9 cellular contexts compared by ENCODE assay signal in genomic region chr4:10114607-10115006, GRCh38. TPM values are rescaled to one million over a fixed set of nuclear protein-coding genes. Genes with fewer than 3 reads are reported as not detected.
DNase-seq lines count a peak whose midpoint lies in the region; ATAC-seq and TF ChIP-seq lines count a peak whose summit lies in the region.
"Had no signal": no experiment of that assay in that cellular context is flagged by ENCODE, and none has a peak within 500 bp of the region (broad histone marks: within the 10 kb centered on the region; RNA-seq: fewer than 3 reads in every experiment).

No MANE protein-coding gene starts in this region.

- no TSS peak for BruUV-seq in PC-3 (replicated peaks; lab: Mats Ljungman, UMichigan)

- WGBS in prostate gland = 73% methylated on average over 7 of the region's 7 CpGs

- CTCF ChIA-PET in PC-3 (lab: Charles Lee) = no interaction called here

- no peaks in the 10 kb centered on the region for H3F3A ChIP-seq in PC-3 (ENCODE audit: low read length, unreplicated experiment)

- in situ Hi-C loops in KBM-7 (cut with MboI; ENCODE audit: low pct_unique_long_range_greater_than_20kb, low sequenced_read_pairs) = no loop called here

- peak overlapping the region; percentile 94 for H3K27ac Mint-ChIP-seq in effector memory CD8-positive, alpha-beta T cell

- no peaks in the 10 kb centered on the region for H3K9me3 ChIP-seq in BLaER1 treated with 17β-estradiol and CSF1 and Interleukin-3, amounts not matched to agents 10 nM and 100 nM (replicated peaks in 1 of 11)
- no peaks in the 10 kb centered on the region for H3K9me3 ChIP-seq in PC-3 (ENCODE audit: low read length)
- no peaks in the 10 kb centered on the region for H3K9me3 ChIP-seq in neutrophil
- no peaks in the 10 kb centered on the region for H3K9me3 ChIP-seq in prostate gland

- H3K36me3 Mint-ChIP-seq in effector memory CD8-positive, alpha-beta T cell (ENCODE audit: insufficient read depth) = peaks cover 80% of the 10 kb centered on the region

- peaks cover 72 to 89% (median 83%) of the 10 kb centered on the region in 10 experiments for H3K4me1 ChIP-seq in BLaER1 treated with 17β-estradiol and CSF1 and Interleukin-3, amounts not matched to agents 10 nM and 100 nM
- peaks cover 31% of the 10 kb centered on the region for H3K4me1 ChIP-seq in PC-3 (ENCODE audit: insufficient read depth, low read length)
- H3K4me1 ChIP-seq in neutrophil (ENCODE audit: control insufficient read depth in 1 of 2, insufficient read depth in 1 of 2, low read depth in 1 of 2, low read length in 1 of 2) = peaks cover 55 to 70% of the 10 kb centered on the region in 2 experiments
- peaks cover 17% of the 10 kb centered on the region for H3K4me1 ChIP-seq in prostate gland (replicated peaks)

- TF ChIP-seq CTCF in PC-3 (conservative IDR thresholded peaks at IDR 0.05; ENCODE audit: low read depth, low read length) (no peak), neutrophil (IDR thresholded peaks at IDR 0.05) (no peak), prostate gland (IDR thresholded peaks at IDR 0.05) (no peak)

- peak overlapping the region; percentile 74 to 96 (median 90); a peak in 17 of 20 replicates for H3K4me3 ChIP-seq in BLaER1 treated with 17β-estradiol and CSF1 and Interleukin-3, amounts not matched to agents 10 nM and 100 nM
- peak overlapping the region; percentile 80 for H3K4me3 ChIP-seq in PC-3 (ENCODE audit: low read length)
- H3K4me3 ChIP-seq in neutrophil (ENCODE audit: low read depth in 1 of 2, low read length in 1 of 2) = peak overlapping the region; percentile 78 to 91
- H3K4me3 ChIP-seq in prostate gland = peak overlapping the region in 1 of 2 donors; percentile 78

- DNase-seq in PC-3 (no peak), KBM-7 (no peak), prostate gland (ENCODE audit: low spot score) (no peak)
- DNase-seq in effector memory CD8-positive, alpha-beta T cell = no peak
- DNase-seq: NCI-H1417 treated with DMSO at 0.1 percent for 48 hours had no signal

- H3K27me3 ChIP-seq in BLaER1 treated with 17β-estradiol and CSF1 and Interleukin-3, amounts not matched to agents 10 nM and 100 nM = no peaks in the 10 kb centered on the region
- H3K27me3 ChIP-seq in PC-3 (ENCODE audit: low read length) (no peaks in the 10 kb centered on the region), neutrophil (no peaks in the 10 kb centered on the region), prostate gland (replicated peaks; ENCODE audit: insufficient read depth) (no peaks in the 10 kb centered on the region)

- H3K9me3 Mint-ChIP-seq in effector memory CD8-positive, alpha-beta T cell = no peaks in the 10 kb centered on the region

- H4K20me1 ChIP-seq in BLaER1 treated with 17β-estradiol and CSF1 and Interleukin-3, amounts not matched to agents 10 nM and 100 nM = peaks cover 63 to 67% (median 66%) of the 10 kb centered on the region in 11 experiments
- H4K20me1 ChIP-seq in PC-3 (ENCODE audit: low read length) = peaks cover 22% of the 10 kb centered on the region

- H3K4me3 Mint-ChIP-seq in effector memory CD8-positive, alpha-beta T cell = peak overlapping the region; percentile 92 to 97

- POLR2A ChIA-PET in PC-3 (lab: Charles Lee; ENCODE audit: unreplicated experiment) = no interaction called here

- H3K27me3 Mint-ChIP-seq in effector memory CD8-positive, alpha-beta T cell = no peaks in the 10 kb centered on the region

- H3K36me3 ChIP-seq in BLaER1 treated with 17β-estradiol and CSF1 and Interleukin-3, amounts not matched to agents 10 nM and 100 nM = peaks cover 59 to 64% (median 61%) of the 10 kb centered on the region in 11 experiments
- peaks cover 33% of the 10 kb centered on the region for H3K36me3 ChIP-seq in PC-3 (ENCODE audit: low read depth, low read length)
- H3K36me3 ChIP-seq in neutrophil = peaks cover 60% of the 10 kb centered on the region
- no peaks in the 10 kb centered on the region for H3K36me3 ChIP-seq in prostate gland

- peaks cover 66% of the 10 kb centered on the region for H3K79me2 ChIP-seq in PC-3 (ENCODE audit: low read length)

- H3K4me2 ChIP-seq in BLaER1 treated with 17β-estradiol and CSF1 and Interleukin-3, amounts not matched to agents 10 nM and 100 nM = peak overlapping the region; percentile 79 to 99 (median 96)
- H3K4me2 ChIP-seq in PC-3 (ENCODE audit: low read length) = peak overlapping the region; percentile 90

- no peaks in the 10 kb centered on the region for H3K9me2 ChIP-seq in PC-3 (replicated peaks; ENCODE audit: low read length)

- intact Hi-C loops in PC-3 (cut with micrococcal nuclease) = loop anchor here (5.0 kb wide), 1 partner anchor 37 kb away; no protein-coding TSS in a partner anchor
- intact Hi-C loops in prostate gland (cut with DNase I) = loop anchor here (5.0 kb wide), 1 partner anchor 37 kb away; no protein-coding TSS in a partner anchor

- peaks cover 58 to 65% of the 10 kb centered on the region in 2 donors for H3K4me1 Mint-ChIP-seq in effector memory CD8-positive, alpha-beta T cell (ENCODE audit: low read depth in 2 of 2)

- no peak overlapping the region for H2AFZ ChIP-seq in PC-3 (ENCODE audit: low read length)

- no peak for TF ChIP-seq POLR2A in prostate gland (IDR thresholded peaks at IDR 0.05)

- H3K9ac ChIP-seq in BLaER1 treated with 17β-estradiol and CSF1 and Interleukin-3, amounts not matched to agents 10 nM and 100 nM = peak overlapping the region; percentile 90 to 98 (median 95); a peak in 18 of 22 replicates
- H3K9ac ChIP-seq in PC-3 (ENCODE audit: low read length) = no peak overlapping the region

- ATAC-seq in PC-3 (no peak), GM21381 (IDR thresholded peaks at IDR 0.05; ENCODE audit: unreplicated experiment) (no peak), GM21526 (IDR thresholded peaks at IDR 0.05; ENCODE audit: low FRiP score, unreplicated experiment) (no peak)
- no peak for ATAC-seq in effector memory CD8-positive, alpha-beta T cell (replicated peaks)

- peak overlapping the region in 9 of 11 experiments; percentile 5 to 99 (median 97); a peak in 12 of 22 replicates for H3K27ac ChIP-seq in BLaER1 treated with 17β-estradiol and CSF1 and Interleukin-3, amounts not matched to agents 10 nM and 100 nM
- H3K27ac ChIP-seq in PC-3 (ENCODE audit: low read length) (no peak overlapping the region), neutrophil (peak overlapping the region; percentile 99), prostate gland (no peak overlapping the region)

RNA-seq across cellular contexts. Expression of gene WDR1, which starts 2.0 kb away (rescaled TPM):
- total RNA-seq in PC-3 (2014; rRNA removed) = 148 and 150 TPM in 2 replicates
- total RNA-seq in prostate gland = 100 to 1,000 TPM; 127 to 171 TPM

Comparison
In these comparisons a context has a peak if more than half of its experiments do, and no peak if none do; other contexts are left out.
1. H3K27ac ChIP-seq: peak in BLaER1 treated with 17β-estradiol and CSF1 and Interleukin-3, amounts not matched to agents 10 nM and 100 nM (9 of 11) and neutrophil (single experiment); none in PC-3 (single experiment) and prostate gland (0 of 2).